In the genomic region with DNA sequence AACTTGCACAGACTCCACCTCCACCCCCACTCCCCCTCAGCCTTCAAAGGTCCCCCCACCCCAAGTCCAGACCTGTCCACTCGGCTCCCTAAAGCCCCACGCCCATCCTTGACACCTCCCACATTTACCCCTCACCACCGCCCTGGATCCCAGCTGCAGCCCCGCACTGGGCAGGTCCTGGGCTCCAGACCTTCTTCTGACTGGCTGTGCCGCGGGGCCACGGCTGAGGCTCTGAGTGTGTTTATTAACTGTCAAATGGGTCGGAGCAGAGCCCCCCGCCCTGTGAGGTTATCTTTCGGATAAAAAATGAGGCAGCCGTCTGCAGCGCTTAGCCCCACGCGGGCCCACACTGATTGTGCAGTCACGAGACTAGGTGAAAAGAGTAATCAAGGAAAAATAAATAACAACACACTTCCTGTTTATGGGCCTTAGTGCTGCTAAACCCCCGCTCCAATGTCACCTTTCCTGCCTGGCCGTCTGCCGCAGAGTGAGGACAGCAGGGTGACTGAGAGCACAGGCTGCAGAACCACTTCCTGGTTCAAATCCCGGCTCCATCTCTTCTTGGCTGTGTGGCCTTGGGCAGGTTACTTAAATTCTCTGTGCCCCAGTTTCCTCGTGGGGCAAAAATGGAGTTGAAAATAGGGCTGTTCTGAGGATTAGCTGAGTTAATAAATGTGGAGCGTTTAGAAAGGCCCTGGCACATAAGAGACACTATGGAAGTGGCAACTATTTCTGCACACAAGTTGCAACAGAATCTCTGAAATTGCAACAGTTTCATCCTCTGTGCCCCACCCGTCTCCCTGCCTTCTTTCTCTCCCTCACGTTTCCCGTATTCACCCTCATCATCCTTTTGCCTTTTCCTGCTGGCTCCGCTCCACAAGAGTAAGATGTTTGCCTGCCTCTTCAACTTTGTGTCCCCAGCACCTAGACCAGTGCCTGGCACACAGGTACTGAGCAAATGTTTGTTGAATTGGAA, we compare ENCODE assay signal across 8 cellular contexts. TPM values are rescaled to one million over a fixed set of nuclear protein-coding genes. Genes with fewer than 3 reads are reported as not detected.
A peak's percentile ranks its signal among the peaks of the same experiment; 100 is the strongest.
DNase-seq lines count a peak whose midpoint lies in the region; ATAC-seq and TF ChIP-seq lines count a peak whose summit lies in the region.

No MANE protein-coding gene starts in this region.

- intact Hi-C loops in activated CD8-positive, alpha-beta T cell treated with anti-CD3 and anti-CD28 coated beads for 36 hours (cut with micrococcal nuclease), result no loop called here
- intact Hi-C loops in left ventricle myocardium inferior (cut with micrococcal nuclease), result no loop called here

- POLR2A ChIA-PET in activated CD8-positive, alpha-beta T cell treated with anti-CD3 and anti-CD28 coated beads for 36 hours (lab: Charles Lee), result interaction anchor here (0.5 to 25.9 kb wide), 6 partner anchors 7 to 76 kb away, joined by 3 to 683 read pairs (median 4); partner anchors contain the start of genes RHOF and SETD1B

- no peaks in the 10 kb centered on the region for H3K9me3 Mint-ChIP-seq in activated CD8-positive, alpha-beta T cell treated with anti-CD3 and anti-CD28 coated beads for 36 hours

- no peaks in the 10 kb centered on the region for H3K27me3 Mint-ChIP-seq in activated CD8-positive, alpha-beta T cell treated with anti-CD3 and anti-CD28 coated beads for 36 hours

- no peaks in the 10 kb centered on the region for H3K9me3 ChIP-seq in HUES48 (ENCODE audit: control insufficient read depth, insufficient read depth, low read length)
- H3K9me3 ChIP-seq in left ventricle myocardium inferior (replicated peaks), result no peaks in the 10 kb centered on the region

- peak overlapping the region; percentile 74 for H3K4me3 Mint-ChIP-seq in activated CD8-positive, alpha-beta T cell treated with anti-CD3 and anti-CD28 coated beads for 36 hours

- peaks cover 71% of the 10 kb centered on the region for H3K36me3 ChIP-seq in HUES48 (ENCODE audit: control insufficient read depth, insufficient read depth, low read length)
- H3K36me3 ChIP-seq in left ventricle myocardium inferior, result peaks cover 80% of the 10 kb centered on the region

- no peaks in the 10 kb centered on the region for H3K27me3 ChIP-seq in HUES48 (ENCODE audit: control insufficient read depth, insufficient read depth, low read length)
- no peaks in the 10 kb centered on the region for H3K27me3 ChIP-seq in left ventricle myocardium inferior (ENCODE audit: low read depth)

- TF ChIP-seq CTCF in activated CD8-positive, alpha-beta T cell treated with anti-CD3 and anti-CD28 coated beads for 36 hours (IDR thresholded peaks at IDR 0.05), result no peak
- no peak for TF ChIP-seq CTCF in left ventricle myocardium inferior (IDR thresholded peaks at IDR 0.05; ENCODE audit: borderline replicate concordance)

- no peak for DNase-seq in activated CD8-positive, alpha-beta T cell treated with anti-CD3 and anti-CD28 coated beads for 36 hours
- no peak for DNase-seq in left ventricle myocardium inferior
- no peak for DNase-seq in middle frontal gyrus (ENCODE audit: extremely low spot score, low spot score)
- DNase-seq in NCI-H128 (lab: John Stamatoyannopoulos, UW; ENCODE audit: unreplicated experiment), result no peak

- no peak overlapping the region for H3K9ac ChIP-seq in HUES48 (ENCODE audit: low read depth, low read length)

- H3K4me1 ChIP-seq in HUES48 (ENCODE audit: control insufficient read depth, insufficient read depth, low read length) (peaks cover 13% of the 10 kb centered on the region), left ventricle myocardium inferior (peaks cover 41% of the 10 kb centered on the region)

- ATAC-seq in activated CD8-positive, alpha-beta T cell treated with anti-CD3 and anti-CD28 coated beads for 36 hours, result no peak
- ATAC-seq in GM18873 (IDR thresholded peaks at IDR 0.05; ENCODE audit: low FRiP score, unreplicated experiment), result no peak
- ATAC-seq in GM18498 (IDR thresholded peaks at IDR 0.05; ENCODE audit: unreplicated experiment), result no peak

- CTCF ChIA-PET in activated CD8-positive, alpha-beta T cell treated with anti-CD3 and anti-CD28 coated beads for 36 hours (lab: Charles Lee), result interaction anchor here (1.0 to 13.5 kb wide), 7 partner anchors 17 to 103 kb away, joined by 3 to 698 read pairs (median 12); partner anchors contain the start of genes PSMD9, RHOF and SETD1B

- H3K36me3 Mint-ChIP-seq in activated CD8-positive, alpha-beta T cell treated with anti-CD3 and anti-CD28 coated beads for 36 hours (ENCODE audit: low read depth), result peaks cover 55% of the 10 kb centered on the region

- H3K27ac ChIP-seq in HUES48 (ENCODE audit: low read depth, low read length) (no peak overlapping the region), left ventricle myocardium inferior (replicated peaks) (peak overlapping the region; percentile 77), skin epidermis (peak overlapping the region in 8 of 21 experiments; percentile 3 to 82 (median 60))

- H3K4me3 ChIP-seq in HUES48 (ENCODE audit: low read depth, low read length) (peak overlapping the region; percentile 96), left ventricle myocardium inferior (peak overlapping the region; percentile 68), skin epidermis (peak overlapping the region in 6 of 7 experiments; percentile 29 to 66 (median 48))

- H3K4me1 Mint-ChIP-seq in activated CD8-positive, alpha-beta T cell treated with anti-CD3 and anti-CD28 coated beads for 36 hours (ENCODE audit: low read depth), result peaks cover 29% of the 10 kb centered on the region

- H3K27ac Mint-ChIP-seq in activated CD8-positive, alpha-beta T cell treated with anti-CD3 and anti-CD28 coated beads for 36 hours, result peak overlapping the region; percentile 72

RNA-seq across cellular contexts. Expression of gene SETD1B, which starts 9.4 kb away (rescaled TPM):
- 10 to 100 TPM; 13.3 TPM for total RNA-seq in activated CD8-positive, alpha-beta T cell treated with anti-CD3 and anti-CD28 coated beads for 36 hours
- total RNA-seq in left ventricle myocardium inferior, result 7.9 TPM

RNA-seq across cellular contexts. Expression of gene RHOF, which starts 19.7 kb away (rescaled TPM):
- 100 to 1,000 TPM; 108 to 116 TPM for total RNA-seq in activated CD8-positive, alpha-beta T cell treated with anti-CD3 and anti-CD28 coated beads for 36 hours
- total RNA-seq in left ventricle myocardium inferior, result 44.3 TPM

RNA-seq across cellular contexts. Expression of gene HPD, which starts 45.5 kb away (rescaled TPM):
- total RNA-seq in activated CD8-positive, alpha-beta T cell treated with anti-CD3 and anti-CD28 coated beads for 36 hours, result not detected
- 1.3 TPM for total RNA-seq in left ventricle myocardium inferior
